7 cellular contexts compared by ENCODE assay signal in genomic region chr19:34345934-34346333, GRCh38. TPM values are rescaled to one million over a fixed set of nuclear protein-coding genes. Genes with fewer than 3 reads are reported as not detected.
DNase-seq lines count a peak whose midpoint lies in the region; ATAC-seq and TF ChIP-seq lines count a peak whose summit lies in the region.

No MANE protein-coding gene starts in this region.

- peaks cover 0 to 26% (median 6%) of the 10 kb centered on the region in 6 donors for H3K4me1 ChIP-seq in spleen

- no peaks in the 10 kb centered on the region for H3K27me3 Mint-ChIP-seq in T-cell

- no peak overlapping the region for H3K27ac ChIP-seq in spleen

- POLR2A ChIA-PET in T-cell (lab: Charles Lee) = no interaction called here

- H3K9me3 ChIP-seq in spleen = no peaks in the 10 kb centered on the region

- 38 to 52% (median 47%) methylated on average over 7 of the region's 7 CpGs for WGBS in spleen, 5 donors

- no peak overlapping the region for H3K4me3 Mint-ChIP-seq in T-cell

- H3K9me3 Mint-ChIP-seq in T-cell = no peaks in the 10 kb centered on the region

- no peak for ATAC-seq in T-cell (replicated peaks in 1 of 4)
- no peak for ATAC-seq in HG02623 (IDR thresholded peaks at IDR 0.05; ENCODE audit: unreplicated experiment)

- H3K4me1 Mint-ChIP-seq in T-cell = peaks cover 21 to 22% (median 22%) of the 10 kb centered on the region in 3 donors

- no peak for TF ChIP-seq POLR2A in spleen (IDR thresholded peaks at IDR 0.05)

- H3K36me3 ChIP-seq in spleen = peaks cover 2 to 95% (median 61%) of the 10 kb centered on the region in 6 donors

- CTCF ChIA-PET in T-cell (lab: Charles Lee) = interaction anchor here (0.9 to 1.3 kb wide), 6 partner anchors 8 to 126 kb away, joined by 3 to 5 read pairs (median 4); no protein-coding TSS in a partner anchor

- peaks cover 37% of the 10 kb centered on the region for H3K36me3 Mint-ChIP-seq in T-cell

- H3K4me3 ChIP-seq in GM12864 (ENCODE audit: low read depth, low read length) (no peak overlapping the region), spleen (no peak overlapping the region)

- intact Hi-C loops in spleen (cut with DNase I; ENCODE audit: low total_unique reads) = no loop called here

- DNase-seq in GM12864 (ENCODE audit: low read depth) (no peak), NCI-H1092 (lab: John Stamatoyannopoulos, UW) (peak; percentile 23), T-cell (peak in 32 of 34 experiments; percentile 28 to 68 (median 56)), anterior cingulate cortex (lab: John Stamatoyannopoulos, UW) (peak in 54 of 58 donors; percentile 7 to 82 (median 50)), hepatic stellate cell (ENCODE audit: low spot score) (peak; percentile 84), spleen (peak; percentile 83)

- no peaks in the 10 kb centered on the region for H3K27me3 ChIP-seq in spleen (replicated peaks in 1 of 7)

- TF ChIP-seq CTCF in GM12864 (IDR thresholded peaks at IDR 0.05; ENCODE audit: low read depth, low read length, missing control alignments) (peak; percentile 81), spleen (IDR thresholded peaks at IDR 0.05 in 8 of 11, conservative IDR thresholded peaks at IDR 0.05 in 3 of 11) (peak; percentile 42 to 86 (median 70))

- peak overlapping the region in 1 of 2 donors; percentile 76 for H3K27ac Mint-ChIP-seq in T-cell

RNA-seq across cellular contexts. Expression of gene GPI, which starts 19.1 kb away (rescaled TPM):
- total RNA-seq in T-cell = 100 to 1,000 TPM; 108 to 132 (median 126) TPM
- 100 to 1,000 TPM in 6 of 7 donors, 10 to 100 TPM in 1; 96.6 to 257 (median 171) TPM for total RNA-seq in spleen
- polyA plus RNA-seq in spleen = 10 to 100 TPM; 57.5 to 76.9 (median 63.7) TPM

RNA-seq across cellular contexts. Expression of gene PDCD2L, which starts 58.3 kb away (rescaled TPM):
- total RNA-seq in T-cell (10 to 100 TPM in 4 of 5 donors, 1 to 10 TPM in 1; 9.4 to 14.8 (median 14.2) TPM), spleen (10 to 100 TPM in 4 of 7 donors, 1 to 10 TPM in 3; 5.2 to 19.7 (median 10.7) TPM)
- polyA plus RNA-seq in spleen = 10 to 100 TPM; 11.1 to 13.3 (median 12.8) TPM
